ENCODE assay signal across 36 cellular contexts in the genomic region with DNA sequence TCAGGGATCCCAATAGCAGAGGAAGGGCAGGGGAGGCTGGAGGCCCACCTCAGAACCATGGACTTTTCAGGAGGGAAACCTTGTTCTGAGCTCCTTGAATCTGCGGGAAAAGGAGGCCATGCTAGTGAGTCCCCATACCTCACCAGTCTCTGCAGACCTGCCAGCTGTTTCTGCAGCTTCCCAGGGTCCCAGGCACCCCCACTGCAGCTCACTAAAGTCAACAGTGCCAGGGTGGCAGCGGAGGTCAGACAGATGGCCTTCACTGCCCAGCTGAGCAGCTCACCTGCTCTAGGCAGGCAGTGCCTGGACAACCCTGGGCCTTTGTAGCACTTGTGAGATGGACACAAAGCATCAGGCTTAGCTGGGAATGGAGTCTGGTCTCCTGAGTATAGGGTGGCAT.
"Had no signal": no experiment of that assay in that cellular context is flagged by ENCODE, and none has a peak within 500 bp of the region (broad histone marks: within the 10 kb centered on the region; RNA-seq: fewer than 3 reads in every experiment).

No MANE protein-coding gene starts in this region.

- H3K4me3 Mint-ChIP-seq: activated B cell treated with CpG ODN at 0.5 μM for 24 hours; activated CD4-positive, alpha-beta memory T cell treated with anti-CD3 and anti-CD28 coated beads for 36 hours; activated CD4-positive, alpha-beta T cell treated with anti-CD3 and anti-CD28 coated beads, Interleukin-2, amount 10 ng/mL, durations not matched to agents 24 days and 14 days; activated CD8-positive, alpha-beta T cell treated with anti-CD3 and anti-CD28 coated beads for 36 hours; activated naive CD4-positive, alpha-beta T cell treated with anti-CD3 and anti-CD28 coated beads for 36 hours; activated naive CD8-positive, alpha-beta T cell treated with anti-CD3 and anti-CD28 coated beads for 36 hours; activated T-cell treated with anti-CD3 and anti-CD28 coated beads, Interleukin-2, amount 50 U/mL, for 4 hours; activated T-cell treated with anti-CD3 and anti-CD28 coated beads, Interleukin-2, amount 50 U/mL, for 72 hours; activated T-helper 1 cell treated with anti-CD3 and anti-CD28 coated beads, Interleukin-12 subunit alpha, Interleukin-12 subunit beta, Interleukin-2, Interleukin-4 antibody, amounts not matched to agents 30 ng/mL and 10 ng/mL and 1 ng/mL, durations not matched to agents 14 hours and 24 hours and 36 hours; activated T-helper 17 cell treated with anti-CD3 and anti-CD28 coated beads, Interleukin-2, amount 50 U/mL, for 72 hours; T-helper 1 cell treated with Interleukin-12 subunit alpha and Interleukin-12 subunit beta and Interleukin-4 antibody, amounts not matched to agents 30 μg/mL and 1 μg/mL, for 36 hours; T-helper 2 cell treated with Interferon-gamma antibody and Interleukin-4, amounts not matched to agents 5 μg/mL and 100 μg/mL, for 36 hours had no signal

- H3K36me3 Mint-ChIP-seq: activated naive CD4-positive, alpha-beta T cell treated with anti-CD3 and anti-CD28 coated beads, Interleukin-2, amount 50 U/mL, for 72 hours had no signal

- H3K4me1 Mint-ChIP-seq: activated T-helper 17 cell treated with anti-CD3 and anti-CD28 coated beads, Interleukin-2, amount 50 U/mL, for 72 hours had no signal

- H3K27ac ChIP-seq: adrenal gland, body of pancreas, brain microvascular endothelial cell, breast epithelium, VCaP had no signal

- H3K4me1 ChIP-seq: breast epithelium had no signal

- H3K9me3 Mint-ChIP-seq: activated B cell treated with CpG ODN at 0.5 μM for 24 hours; activated CD4-positive, alpha-beta memory T cell treated with anti-CD3 and anti-CD28 coated beads for 36 hours; activated CD4-positive, alpha-beta T cell treated with anti-CD3 and anti-CD28 coated beads, Interleukin-2, amount 10 ng/mL, durations not matched to agents 24 days and 14 days; activated CD8-positive, alpha-beta T cell treated with anti-CD3 and anti-CD28 coated beads for 36 hours; activated naive CD4-positive, alpha-beta T cell treated with anti-CD3 and anti-CD28 coated beads for 36 hours; activated naive CD4-positive, alpha-beta T cell treated with anti-CD3 and anti-CD28 coated beads, Interleukin-2, amount 50 U/mL, for 72 hours; activated naive CD8-positive, alpha-beta T cell treated with anti-CD3 and anti-CD28 coated beads for 36 hours; activated T-cell treated with anti-CD3 and anti-CD28 coated beads, Interleukin-2, amount 50 U/mL, for 4 hours; activated T-cell treated with anti-CD3 and anti-CD28 coated beads, Interleukin-2, amount 50 U/mL, for 72 hours; activated T-helper 1 cell treated with anti-CD3 and anti-CD28 coated beads, Interleukin-12 subunit alpha, Interleukin-12 subunit beta, Interleukin-2, Interleukin-4 antibody, amounts not matched to agents 30 ng/mL and 10 ng/mL and 1 ng/mL, durations not matched to agents 14 hours and 24 hours and 36 hours; activated T-helper 17 cell treated with anti-CD3 and anti-CD28 coated beads, Interleukin-2, amount 50 U/mL, for 72 hours; T-helper 1 cell treated with Interleukin-12 subunit alpha and Interleukin-12 subunit beta and Interleukin-4 antibody, amounts not matched to agents 30 μg/mL and 1 μg/mL, for 36 hours; T-helper 2 cell treated with Interferon-gamma antibody and Interleukin-4, amounts not matched to agents 5 μg/mL and 100 μg/mL, for 36 hours had no signal

- H3K27ac Mint-ChIP-seq: activated B cell treated with CpG ODN at 0.5 μM for 24 hours; activated CD4-positive, alpha-beta memory T cell treated with anti-CD3 and anti-CD28 coated beads for 36 hours; activated CD4-positive, alpha-beta T cell treated with anti-CD3 and anti-CD28 coated beads, Interleukin-2, amount 10 ng/mL, durations not matched to agents 24 days and 14 days; activated CD8-positive, alpha-beta T cell treated with anti-CD3 and anti-CD28 coated beads for 36 hours; activated naive CD4-positive, alpha-beta T cell treated with anti-CD3 and anti-CD28 coated beads for 36 hours; activated naive CD8-positive, alpha-beta T cell treated with anti-CD3 and anti-CD28 coated beads for 36 hours; activated T-cell treated with anti-CD3 and anti-CD28 coated beads, Interleukin-2, amount 50 U/mL, for 72 hours; activated T-helper 1 cell treated with anti-CD3 and anti-CD28 coated beads, Interleukin-12 subunit alpha, Interleukin-12 subunit beta, Interleukin-2, Interleukin-4 antibody, amounts not matched to agents 30 ng/mL and 10 ng/mL and 1 ng/mL, durations not matched to agents 14 hours and 24 hours and 36 hours; activated T-helper 17 cell treated with anti-CD3 and anti-CD28 coated beads, Interleukin-2, amount 50 U/mL, for 72 hours; T-helper 1 cell treated with Interleukin-12 subunit alpha and Interleukin-12 subunit beta and Interleukin-4 antibody, amounts not matched to agents 30 μg/mL and 1 μg/mL, for 36 hours; T-helper 2 cell treated with Interferon-gamma antibody and Interleukin-4, amounts not matched to agents 5 μg/mL and 100 μg/mL, for 36 hours had no signal

- H3K27me3 ChIP-seq: adrenal gland, body of pancreas, brain microvascular endothelial cell, breast epithelium had no signal

- FAIRE-seq: astrocyte, TTC549 had no signal

- DNase-seq: activated B cell treated with CpG ODN at 0.5 μM for 24 hours; activated CD4-positive, alpha-beta memory T cell treated with anti-CD3 and anti-CD28 coated beads for 36 hours; activated CD4-positive, alpha-beta T cell treated with anti-CD3 and anti-CD28 coated beads for 4 hours; activated CD4-positive, alpha-beta T cell treated with anti-CD3 and anti-CD28 coated beads, Interleukin-2, amount 10 ng/mL, durations not matched to agents 24 days and 14 days; activated CD4-positive, alpha-beta T cell treated with anti-CD3 and anti-CD28 coated beads, Interleukin-2, amount 50 U/mL, for 1 hour; activated CD4-positive, alpha-beta T cell treated with anti-CD3 and anti-CD28 coated beads, Interleukin-2, amount 50 U/mL, for 4 hours; activated CD4-positive, CD25-positive, alpha-beta regulatory T cell treated with anti-CD3 and anti-CD28 coated beads, Interleukin-2, amount 50 U/mL, for 72 hours; activated CD8-positive, alpha-beta memory T cell treated with anti-CD3 and anti-CD28 coated beads, Interleukin-2, amount 50 U/mL, for 4 hours; activated CD8-positive, alpha-beta T cell treated with anti-CD3 and anti-CD28 coated beads for 36 hours; activated effector memory CD4-positive, alpha-beta T cell treated with anti-CD3 and anti-CD28 coated beads, Interleukin-2, amount 50 U/mL, for 16 hours; activated gamma-delta T cell treated with Interleukin-2 at 50 U/mL for 16 hours; activated naive CD4-positive, alpha-beta T cell; activated naive CD4-positive, alpha-beta T cell treated with anti-CD3 and anti-CD28 coated beads for 36 hours; activated naive CD4-positive, alpha-beta T cell treated with anti-CD3 and anti-CD28 coated beads, Interleukin-2, amount 50 U/mL, for 16 hours; activated naive CD8-positive, alpha-beta T cell treated with anti-CD3 and anti-CD28 coated beads for 36 hours; activated T-cell treated with anti-CD3 and anti-CD28 coated beads for 4 hours; activated T-cell treated with anti-CD3 and anti-CD28 coated beads, Interleukin-2, amount 50 U/mL, for 1 hour; activated T-cell treated with anti-CD3 and anti-CD28 coated beads, Interleukin-2, amount 50 U/mL, for 4 hours; activated T-cell treated with anti-CD3 and anti-CD28 coated beads, Interleukin-2, amount 50 U/mL, for 72 hours; adrenal gland; amniotic stem cell; aorta; body of pancreas; brain microvascular endothelial cell; central memory CD4-positive, alpha-beta T cell; T-helper 2 cell; T-helper 9 cell had no signal

- H3K9me3 ChIP-seq: adrenal gland, body of pancreas, breast epithelium had no signal

- H3K36me3 ChIP-seq: breast epithelium had no signal

- ATAC-seq: activated CD8-positive, alpha-beta T cell treated with anti-CD3 and anti-CD28 coated beads for 36 hours; activated naive CD4-positive, alpha-beta T cell treated with anti-CD3 and anti-CD28 coated beads, Interleukin-2, amount 50 U/mL, for 72 hours; activated T-cell treated with anti-CD3 and anti-CD28 coated beads, Interleukin-2, amount 50 U/mL, for 4 hours; activated T-cell treated with anti-CD3 and anti-CD28 coated beads, Interleukin-2, amount 50 U/mL, for 72 hours; activated T-helper 17 cell treated with anti-CD3 and anti-CD28 coated beads, Interleukin-2, amount 50 U/mL, for 72 hours; body of pancreas had no signal

- H3K4me3 ChIP-seq: adrenal gland, body of pancreas, breast epithelium had no signal
